ENCODE assay signal across 8 cellular contexts in the genomic region with DNA sequence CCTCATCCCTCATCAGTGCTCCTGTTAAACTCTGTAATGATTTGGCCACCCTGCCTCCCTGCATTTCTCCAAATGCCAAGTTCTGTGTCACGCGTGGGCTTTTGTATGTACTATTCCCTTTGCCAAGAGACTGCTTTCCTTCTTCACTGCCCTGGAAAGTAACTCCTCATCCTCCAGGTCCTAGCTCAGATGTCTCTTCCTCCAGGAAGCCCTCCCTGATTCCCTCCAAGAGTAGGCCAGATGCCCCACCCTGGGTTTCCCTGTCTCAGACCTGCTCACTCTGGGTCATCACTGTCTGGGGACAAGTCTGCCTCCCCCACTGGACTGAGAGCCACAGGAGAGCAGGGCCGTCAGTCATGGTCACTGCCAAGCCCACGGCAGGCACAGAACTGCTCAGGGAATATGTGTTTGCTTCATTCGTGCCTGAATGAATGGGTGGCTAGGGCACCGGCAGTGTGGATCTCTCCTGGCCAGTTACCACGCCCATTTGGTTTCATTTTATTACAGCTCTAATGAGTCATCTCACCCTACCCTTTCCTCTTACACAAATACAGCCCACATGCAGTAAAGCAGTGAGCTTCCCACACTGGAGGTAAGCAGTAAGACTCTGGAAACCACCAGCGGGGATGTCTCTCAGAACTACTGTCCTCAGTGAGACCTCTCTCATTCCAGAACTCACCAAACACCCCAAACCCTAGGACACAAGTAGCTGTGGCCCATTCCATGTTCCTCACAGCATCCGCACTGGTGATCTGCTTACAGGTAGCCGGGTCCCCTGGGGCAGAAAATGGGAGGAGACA. TPM values are rescaled to one million over a fixed set of nuclear protein-coding genes. Genes with fewer than 3 reads are reported as not detected.
DNase-seq lines count a peak whose midpoint lies in the region; ATAC-seq lines count a peak whose summit lies in the region.

No MANE protein-coding gene starts in this region.

- peak in 1 of 2 donors; percentile 71 for ATAC-seq in left cardiac atrium
- no peak for ATAC-seq in GM19035 (IDR thresholded peaks at IDR 0.05; ENCODE audit: unreplicated experiment)
- no peak for ATAC-seq in HG03045 (IDR thresholded peaks at IDR 0.05; ENCODE audit: unreplicated experiment)

- intact Hi-C loops in left cardiac atrium (cut with DNase I): no loop called here

- DNase-seq in SIG-M5 treated with dmso at 0.1 percent for 504 hours (lab: John Stamatoyannopoulos, UW; ENCODE audit: unreplicated experiment): peak; percentile 86
- no peak for DNase-seq in SIG-M5 (lab: John Stamatoyannopoulos, UW)
- peak; percentile 49 for DNase-seq in HuH-7.5 (ENCODE audit: low spot score)
- peak; percentile 64 to 68 for DNase-seq in activated T-cell treated with anti-CD3 and anti-CD28 coated beads, Interleukin-2, amount 50 U/mL, for 48 hours
- DNase-seq in left cardiac atrium: peak; percentile 39
- peak; percentile 43 to 44 for DNase-seq in stimulated activated CD8-positive, alpha-beta memory T cell treated with anti-CD3 and anti-CD28 coated beads, Interleukin-15, amount 100 ng/mL, for 48 hours (ENCODE audit: low read depth in 2 of 2)

RNA-seq across cellular contexts. Expression of a gene that starts 12.1 kb away (rescaled TPM):
- 10 to 100 TPM in 1 of 2 donors, 1 to 10 TPM in 1; 5.2 to 17.7 TPM for total RNA-seq in left cardiac atrium

RNA-seq across cellular contexts. Expression of a gene that starts 25.1 kb away (rescaled TPM):
- 10 to 100 TPM; 30.1 to 34.8 TPM for total RNA-seq in left cardiac atrium

RNA-seq across cellular contexts. Expression of a gene that starts 29.5 kb away (rescaled TPM):
- total RNA-seq in left cardiac atrium: 10 to 100 TPM; 19.1 to 27.1 TPM

RNA-seq across cellular contexts. Expression of a gene that starts 53.9 kb away (rescaled TPM):
- 10 to 100 TPM in 1 of 2 donors, 1 to 10 TPM in 1; 7.2 to 11.0 TPM for total RNA-seq in left cardiac atrium
